ENCODE assay signal across 23 cellular contexts in genomic region chr15:47360296-47360695, GRCh38.
"Had no signal": no experiment of that assay in that cellular context is flagged by ENCODE, and none has a peak within 500 bp of the region (broad histone marks: within the 10 kb centered on the region; RNA-seq: fewer than 3 reads in every experiment).

No MANE protein-coding gene starts in this region.

- H3K4me1 Mint-ChIP-seq: activated naive CD4-positive, alpha-beta T cell treated with anti-CD3 and anti-CD28 coated beads, Interleukin-2, amount 50 U/mL, for 24 hours had no signal

- H3K4me3 ChIP-seq: breast epithelium, K562 had no signal

- ATAC-seq: activated CD8-positive, alpha-beta T cell treated with anti-CD3 and anti-CD28 coated beads, Interleukin-2, amount 10 ng/mL, durations not matched to agents 7 days and 5 days; K562; WTC11 had no signal

- H3K9me3 ChIP-seq: breast epithelium had no signal

- H3K36me3 ChIP-seq: breast epithelium had no signal

- H3K27me3 Mint-ChIP-seq: activated naive CD4-positive, alpha-beta T cell treated with anti-CD3 and anti-CD28 coated beads, Interleukin-2, amount 50 U/mL, for 24 hours had no signal

- H3K27ac Mint-ChIP-seq: activated CD8-positive, alpha-beta T cell treated with anti-CD3 and anti-CD28 coated beads, Interleukin-2, amount 10 ng/mL, durations not matched to agents 7 days and 5 days; activated naive CD4-positive, alpha-beta T cell treated with anti-CD3 and anti-CD28 coated beads, Interleukin-2, amount 50 U/mL, for 24 hours; T-helper 1 cell treated with Interleukin-12 subunit alpha and Interleukin-12 subunit beta and Interleukin-4 antibody, amounts not matched to agents 30 μg/mL and 1 μg/mL, for 36 hours; WTC11 had no signal

- H3K27me3 ChIP-seq: breast epithelium had no signal

- FAIRE-seq: K562, RCC 7860 had no signal

- H3K4me1 ChIP-seq: breast epithelium had no signal

- DNase-seq: activated CD4-positive, alpha-beta T cell treated with anti-CD3 and anti-CD28 coated beads for 48 hours; activated CD4-positive, alpha-beta T cell treated with anti-CD3 and anti-CD28 coated beads, Interleukin-2, amount 50 U/mL, for 4 hours; activated CD4-positive, CD25-positive, alpha-beta regulatory T cell treated with anti-CD3 and anti-CD28 coated beads, Interleukin-2, amount 50 U/mL, for 72 hours; activated CD8-positive, alpha-beta memory T cell treated with anti-CD3 and anti-CD28 coated beads, Interleukin-2, amount 50 U/mL, for 48 hours; activated CD8-positive, alpha-beta T cell treated with anti-CD3 and anti-CD28 coated beads, Interleukin-2, amount 10 ng/mL, durations not matched to agents 7 days and 5 days; activated T-cell treated with anti-CD3 and anti-CD28 coated beads, Interleukin-2, amount 50 U/mL, for 1 hour; aorta; central memory CD4-positive, alpha-beta T cell; Karpas-422; NCI-H1105 treated with DMSO at 0.1 percent for 48 hours; NCI-H1436 treated with DMSO at 0.1 percent for 48 hours; NCI-H187; NCI-H2081 treated with DMSO at 0.1 percent for 48 hours; NCI-H345; NCI-H510A; NCI-H526 treated with DMSO at 0.1 percent for 48 hours; SHP77 treated with DMSO at 0.1 percent for 48 hours had no signal

- H3K4me3 Mint-ChIP-seq: activated CD8-positive, alpha-beta T cell treated with anti-CD3 and anti-CD28 coated beads, Interleukin-2, amount 10 ng/mL, durations not matched to agents 7 days and 5 days; activated naive CD4-positive, alpha-beta T cell treated with anti-CD3 and anti-CD28 coated beads, Interleukin-2, amount 50 U/mL, for 24 hours; T-helper 1 cell treated with Interleukin-12 subunit alpha and Interleukin-12 subunit beta and Interleukin-4 antibody, amounts not matched to agents 30 μg/mL and 1 μg/mL, for 36 hours; WTC11 had no signal

- H3K36me3 Mint-ChIP-seq: activated naive CD4-positive, alpha-beta T cell treated with anti-CD3 and anti-CD28 coated beads, Interleukin-2, amount 50 U/mL, for 24 hours; WTC11 had no signal

- H3K9me3 Mint-ChIP-seq: T-helper 1 cell treated with Interleukin-12 subunit alpha and Interleukin-12 subunit beta and Interleukin-4 antibody, amounts not matched to agents 30 μg/mL and 1 μg/mL, for 36 hours; WTC11 had no signal

- H3K27ac ChIP-seq: breast epithelium had no signal
